Comparison of ENCODE assay signal across 9 cellular contexts in the genomic region with DNA sequence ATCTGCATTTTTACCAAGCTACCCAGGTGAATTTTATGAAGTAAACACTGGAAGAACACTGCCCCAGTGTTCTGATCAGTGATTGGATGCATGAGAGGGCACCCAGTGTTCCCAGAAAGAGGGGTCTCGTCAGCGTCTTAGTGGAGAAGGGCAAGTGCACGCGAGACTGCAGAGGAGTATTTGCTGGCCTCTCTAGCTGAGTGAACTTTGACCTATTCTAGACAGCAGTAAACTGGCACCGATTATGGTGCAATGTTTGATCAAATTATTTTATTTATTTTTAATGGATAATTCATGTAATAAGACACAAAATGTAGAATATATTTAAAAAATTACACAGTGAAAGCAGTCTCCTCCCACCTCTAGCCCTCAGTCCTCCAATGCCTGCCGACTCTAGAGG. TPM values are rescaled to one million over a fixed set of nuclear protein-coding genes. Genes with fewer than 3 reads are reported as not detected.
"Had no signal": no experiment of that assay in that cellular context is flagged by ENCODE, and none has a peak within 500 bp of the region (broad histone marks: within the 10 kb centered on the region; RNA-seq: fewer than 3 reads in every experiment).

No MANE protein-coding gene starts in this region.

- H3K27ac ChIP-seq: GM23248, HL-60 had no signal

- DNase-seq: GM23248, GOT3, H7, HFFc6, IMR-90 had no signal

- H3K36me3 ChIP-seq: HAP-1 had no signal

- H3K9me3 ChIP-seq: HAP-1 had no signal

- ATAC-seq: HCT116, K562 had no signal

- H3K9ac ChIP-seq: GM23248 had no signal

- H3K4me3 ChIP-seq: GM23248, HAP-1, K562 had no signal

- FAIRE-seq: K562 had no signal

RNA-seq across cellular contexts. Expression of gene GALNT8, which starts 5.3 kb away (rescaled TPM):
- total RNA-seq: GM23248, HFFc6, IMR-90 had no signal
- polyA plus RNA-seq: GM23248, IMR-90 had no signal
